In the genomic region with DNA sequence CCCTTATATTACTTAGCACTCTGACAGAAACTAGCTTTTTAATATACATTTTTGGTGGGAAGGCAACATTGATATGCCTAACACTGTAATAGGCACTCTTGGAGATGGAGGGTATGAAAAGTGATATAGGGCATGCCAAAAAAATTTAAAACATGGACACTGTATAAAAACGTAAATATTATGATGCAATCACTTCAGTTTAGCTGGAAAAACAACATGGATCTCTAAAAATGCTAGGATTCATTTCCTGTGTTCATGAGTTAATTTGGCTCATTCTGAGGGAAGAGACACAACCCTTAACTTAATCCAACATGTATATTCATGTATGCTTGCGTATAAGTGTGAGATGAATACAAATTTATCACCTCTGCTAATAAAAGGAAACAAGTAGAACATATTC, we compare ENCODE assay signal across 3 cellular contexts.
TF ChIP-seq lines count a peak whose summit lies in the region.

No MANE protein-coding gene starts in this region.

TF ChIP-seq in HepG2, 621 proteins besides CTCF, POLR2A, EP300 and RAD21:
- TF ChIP-seq ATF7 (IDR thresholded peaks at IDR 0.05) (peak; percentile 70), ATF7 (CRISPR knock-in tag; IDR thresholded peaks at IDR 0.05) (no peak), CEBPB (IDR thresholded peaks at IDR 0.05; ENCODE audit: borderline replicate concordance, low read depth, low read length) (peak; percentile 55; the same call in 1 of the 2 replicates), HOXA5 (CRISPR knock-in tag; IDR thresholded peaks at IDR 0.05) (no peak), ZNF782 (CRISPR knock-in tag; IDR thresholded peaks at IDR 0.05; ENCODE audit: borderline replicate concordance) (no peak), ZNF570 (CRISPR knock-in tag; IDR thresholded peaks at IDR 0.05; ENCODE audit: borderline replicate concordance) (no peak), PHB2 (IDR thresholded peaks at IDR 0.05; ENCODE audit: partially characterized antibody) (no peak), TP53 (CRISPR knock-in tag; conservative IDR thresholded peaks at IDR 0.05) (no peak), TSC22D2 (CRISPR knock-in tag; IDR thresholded peaks at IDR 0.05; ENCODE audit: borderline replicate concordance) (no peak)
- TF ChIP-seq, protein P1, sequence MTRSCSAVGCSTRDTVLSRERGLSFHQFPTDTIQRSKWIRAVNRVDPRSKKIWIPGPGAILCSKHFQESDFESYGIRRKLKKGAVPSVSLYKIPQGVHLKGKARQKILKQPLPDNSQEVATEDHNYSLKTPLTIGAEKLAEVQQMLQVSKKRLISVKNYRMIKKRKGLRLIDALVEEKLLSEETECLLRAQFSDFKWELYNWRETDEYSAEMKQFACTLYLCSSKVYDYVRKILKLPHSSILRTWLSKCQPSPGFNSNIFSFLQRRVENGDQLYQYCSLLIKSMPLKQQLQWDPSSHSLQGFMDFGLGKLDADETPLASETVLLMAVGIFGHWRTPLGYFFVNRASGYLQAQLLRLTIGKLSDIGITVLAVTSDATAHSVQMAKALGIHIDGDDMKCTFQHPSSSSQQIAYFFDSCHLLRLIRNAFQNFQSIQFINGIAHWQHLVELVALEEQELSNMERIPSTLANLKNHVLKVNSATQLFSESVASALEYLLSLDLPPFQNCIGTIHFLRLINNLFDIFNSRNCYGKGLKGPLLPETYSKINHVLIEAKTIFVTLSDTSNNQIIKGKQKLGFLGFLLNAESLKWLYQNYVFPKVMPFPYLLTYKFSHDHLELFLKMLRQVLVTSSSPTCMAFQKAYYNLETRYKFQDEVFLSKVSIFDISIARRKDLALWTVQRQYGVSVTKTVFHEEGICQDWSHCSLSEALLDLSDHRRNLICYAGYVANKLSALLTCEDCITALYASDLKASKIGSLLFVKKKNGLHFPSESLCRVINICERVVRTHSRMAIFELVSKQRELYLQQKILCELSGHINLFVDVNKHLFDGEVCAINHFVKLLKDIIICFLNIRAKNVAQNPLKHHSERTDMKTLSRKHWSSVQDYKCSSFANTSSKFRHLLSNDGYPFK (CRISPR knock-in tag; IDR thresholded peaks at IDR 0.05; ENCODE audit: borderline replicate concordance), result no peak

TF ChIP-seq in IMR-90, 13 proteins besides CTCF, POLR2A, EP300 and RAD21:
- no peak for TF ChIP-seq RFX5 (IDR thresholded peaks at IDR 0.05; ENCODE audit: low read depth, low read length)
- TF ChIP-seq, protein P2, sequence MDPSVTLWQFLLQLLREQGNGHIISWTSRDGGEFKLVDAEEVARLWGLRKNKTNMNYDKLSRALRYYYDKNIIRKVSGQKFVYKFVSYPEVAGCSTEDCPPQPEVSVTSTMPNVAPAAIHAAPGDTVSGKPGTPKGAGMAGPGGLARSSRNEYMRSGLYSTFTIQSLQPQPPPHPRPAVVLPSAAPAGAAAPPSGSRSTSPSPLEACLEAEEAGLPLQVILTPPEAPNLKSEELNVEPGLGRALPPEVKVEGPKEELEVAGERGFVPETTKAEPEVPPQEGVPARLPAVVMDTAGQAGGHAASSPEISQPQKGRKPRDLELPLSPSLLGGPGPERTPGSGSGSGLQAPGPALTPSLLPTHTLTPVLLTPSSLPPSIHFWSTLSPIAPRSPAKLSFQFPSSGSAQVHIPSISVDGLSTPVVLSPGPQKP (IDR thresholded peaks at IDR 0.05; ENCODE audit: borderline replicate concordance, low read depth, low read length), result no peak
- TF ChIP-seq RCOR1 (IDR thresholded peaks at IDR 0.05; ENCODE audit: insufficient replicate concordance, low read length), result no peak
- 0 out of 2 replicates have a peak, but pooled peaks have one; percentile 33 for TF ChIP-seq CEBPB (IDR thresholded peaks at IDR 0.05; ENCODE audit: low read depth, low read length)
- TF ChIP-seq SMC3 (IDR thresholded peaks at IDR 0.05; ENCODE audit: low read depth, low read length), result no peak
- TF ChIP-seq NFE2L2 (IDR thresholded peaks at IDR 0.05; ENCODE audit: low read depth, low read length), result no peak
- TF ChIP-seq BHLHE40 (IDR thresholded peaks at IDR 0.05; ENCODE audit: low read depth, low read length), result no peak

TF ChIP-seq in K562, 482 proteins besides CTCF, POLR2A, EP300 and RAD21:
- TF ChIP-seq CEBPG (CRISPR knock-in tag; IDR thresholded peaks at IDR 0.05) (no peak), CEBPG (tag; conservative IDR thresholded peaks at IDR 0.05 in 1 of 2, IDR thresholded peaks at IDR 0.05 in 1 of 2) (peak; percentile 22 to 58; a peak in 3 of 4 replicates), ZNF830 (CRISPR knock-in tag; IDR thresholded peaks at IDR 0.05) (no peak)
- TF ChIP-seq, protein P3, sequence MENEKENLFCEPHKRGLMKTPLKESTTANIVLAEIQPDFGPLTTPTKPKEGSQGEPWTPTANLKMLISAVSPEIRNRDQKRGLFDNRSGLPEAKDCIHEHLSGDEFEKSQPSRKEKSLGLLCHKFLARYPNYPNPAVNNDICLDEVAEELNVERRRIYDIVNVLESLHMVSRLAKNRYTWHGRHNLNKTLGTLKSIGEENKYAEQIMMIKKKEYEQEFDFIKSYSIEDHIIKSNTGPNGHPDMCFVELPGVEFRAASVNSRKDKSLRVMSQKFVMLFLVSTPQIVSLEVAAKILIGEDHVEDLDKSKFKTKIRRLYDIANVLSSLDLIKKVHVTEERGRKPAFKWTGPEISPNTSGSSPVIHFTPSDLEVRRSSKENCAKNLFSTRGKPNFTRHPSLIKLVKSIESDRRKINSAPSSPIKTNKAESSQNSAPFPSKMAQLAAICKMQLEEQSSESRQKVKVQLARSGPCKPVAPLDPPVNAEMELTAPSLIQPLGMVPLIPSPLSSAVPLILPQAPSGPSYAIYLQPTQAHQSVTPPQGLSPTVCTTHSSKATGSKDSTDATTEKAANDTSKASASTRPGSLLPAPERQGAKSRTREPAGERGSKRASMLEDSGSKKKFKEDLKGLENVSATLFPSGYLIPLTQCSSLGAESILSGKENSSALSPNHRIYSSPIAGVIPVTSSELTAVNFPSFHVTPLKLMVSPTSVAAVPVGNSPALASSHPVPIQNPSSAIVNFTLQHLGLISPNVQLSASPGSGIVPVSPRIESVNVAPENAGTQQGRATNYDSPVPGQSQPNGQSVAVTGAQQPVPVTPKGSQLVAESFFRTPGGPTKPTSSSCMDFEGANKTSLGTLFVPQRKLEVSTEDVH (IDR thresholded peaks at IDR 0.05; ENCODE audit: low read depth, partially characterized antibody), result no peak
- TF ChIP-seq, protein P4, sequence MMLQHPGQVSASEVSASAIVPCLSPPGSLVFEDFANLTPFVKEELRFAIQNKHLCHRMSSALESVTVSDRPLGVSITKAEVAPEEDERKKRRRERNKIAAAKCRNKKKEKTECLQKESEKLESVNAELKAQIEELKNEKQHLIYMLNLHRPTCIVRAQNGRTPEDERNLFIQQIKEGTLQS (IDR thresholded peaks at IDR 0.05), result peak; percentile 19; the same call in 1 of the 2 replicates
- TF ChIP-seq, protein P4 (CRISPR knock-in tag; conservative IDR thresholded peaks at IDR 0.05), result no peak
